Comparison of ENCODE assay signal across 8 cellular contexts in the genomic region with DNA sequence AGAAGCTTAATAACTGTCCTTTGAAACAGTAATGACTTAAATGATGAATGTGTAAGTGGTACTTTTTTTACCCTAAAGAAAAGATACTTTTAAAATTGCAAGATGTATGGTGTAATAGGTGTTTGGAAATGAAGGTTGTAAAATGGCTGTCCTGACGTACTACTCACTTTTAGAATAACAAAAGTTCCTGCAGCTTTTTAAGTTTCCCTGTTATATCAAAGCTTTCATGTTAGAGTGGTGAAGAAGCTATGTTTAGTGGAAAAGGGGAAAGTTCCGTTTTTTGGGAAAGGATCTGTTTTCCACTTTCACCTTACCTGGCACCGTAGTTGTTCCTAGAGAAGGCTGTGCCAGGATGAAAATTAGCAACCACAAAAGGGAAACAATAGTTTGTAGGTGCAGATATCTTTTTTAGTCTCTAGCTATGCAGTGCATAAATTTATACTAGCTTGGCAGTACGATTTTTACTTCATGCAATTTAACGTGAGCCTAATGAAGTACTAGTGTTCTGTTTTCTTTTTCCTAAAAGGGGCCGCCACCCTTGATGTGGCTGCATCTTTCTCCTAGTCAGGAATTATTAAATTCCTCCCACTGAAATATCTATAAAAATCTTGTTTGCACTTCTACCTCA. TPM values are rescaled to one million over a fixed set of nuclear protein-coding genes. Genes with fewer than 3 reads are reported as not detected.
DNase-seq lines count a peak whose midpoint lies in the region; ATAC-seq, FAIRE-seq and TF ChIP-seq lines count a peak whose summit lies in the region.

No MANE protein-coding gene starts in this region.

- no peaks in the 10 kb centered on the region for H4K20me1 ChIP-seq in OCI-LY7 (ENCODE audit: insufficient read depth, low read length)

- DNase-seq in ELR (ENCODE audit: low read depth) (peak; percentile 27), OCI-LY7 (ENCODE audit: low spot score) (peak; percentile 13), endodermal cell (no peak), pancreas (no peak), Kasumi-1 (lab: John Stamatoyannopoulos, UW) (no peak), NCI-H446 treated with DMSO at 0.1 percent for 48 hours (lab: John Stamatoyannopoulos, UW) (no peak)

- peak overlapping the region; percentile 99 for H2AFZ ChIP-seq in OCI-LY7 (ENCODE audit: low read length)

- ATAC-seq in pancreas (no peak), GM21786 (IDR thresholded peaks at IDR 0.05; ENCODE audit: unreplicated experiment) (no peak), GM19324 (IDR thresholded peaks at IDR 0.05; ENCODE audit: low FRiP score, unreplicated experiment) (no peak)

- POLR2A ChIA-PET in OCI-LY7 (lab: Charles Lee): interaction anchor here (0.6 to 4.5 kb wide), 21 partner anchors 9 to 681 kb away, joined by 3 to 46 read pairs (median 4); no protein-coding TSS in a partner anchor

- no peaks in the 10 kb centered on the region for H3K9me2 ChIP-seq in OCI-LY7 (ENCODE audit: insufficient read depth, low read length)

- H3K4me1 Mint-ChIP-seq in endodermal cell: peaks cover 25% of the 10 kb centered on the region

- CTCF ChIA-PET in OCI-LY7 (lab: Charles Lee; ENCODE audit: unreplicated experiment): interaction anchor here (0.6 to 1.4 kb wide), 3 partner anchors 12 to 89 kb away, joined by 3 to 9 read pairs (median 4); no protein-coding TSS in a partner anchor

- H3K9ac ChIP-seq in endodermal cell (ENCODE audit: extremely low read depth, low read length, poor library complexity, severe bottlenecking): peak overlapping the region; percentile 90

- no peaks in the 10 kb centered on the region for H3K36me3 ChIP-seq in OCI-LY7 (ENCODE audit: insufficient read depth, low read length)
- no peaks in the 10 kb centered on the region for H3K36me3 ChIP-seq in endodermal cell (ENCODE audit: control insufficient read depth, insufficient read depth, low read length)
- H3K36me3 ChIP-seq in pancreas: no peaks in the 10 kb centered on the region

- H3K4me2 ChIP-seq in OCI-LY7 (ENCODE audit: low read length): peak overlapping the region; percentile 83

- peak overlapping the region; percentile 87 for H3K4me3 Mint-ChIP-seq in endodermal cell

- no peaks in the 10 kb centered on the region for H3K9me3 Mint-ChIP-seq in endodermal cell

- no peaks in the 10 kb centered on the region for H3K27me3 Mint-ChIP-seq in endodermal cell (ENCODE audit: insufficient read depth)

- peak overlapping the region; percentile 78 for H3K4me3 ChIP-seq in OCI-LY7 (ENCODE audit: low read depth, low read length, poor library complexity, severe bottlenecking)
- H3K4me3 ChIP-seq in endodermal cell (ENCODE audit: low read length): peak overlapping the region; percentile 92
- peak overlapping the region; percentile 70 to 88 (median 84) for H3K4me3 ChIP-seq in pancreas

- FAIRE-seq in pancreas (lab: Jason Lieb, UNC): no peak

- peaks cover 32% of the 10 kb centered on the region; the same call in 1 of the 2 replicates for H3K79me2 ChIP-seq in OCI-LY7 (ENCODE audit: insufficient read depth, low read depth, low read length)

- peaks cover 21% of the 10 kb centered on the region for H3K4me1 ChIP-seq in OCI-LY7 (ENCODE audit: insufficient read depth, low read length, poor library complexity, severe bottlenecking)
- peaks cover 3% of the 10 kb centered on the region for H3K4me1 ChIP-seq in endodermal cell (ENCODE audit: control insufficient read depth, insufficient read depth, low read length)
- H3K4me1 ChIP-seq in pancreas: peaks cover 5 to 25% (median 9%) of the 10 kb centered on the region in 3 donors

- H3K27ac Mint-ChIP-seq in endodermal cell: peak overlapping the region; percentile 91

- no peaks in the 10 kb centered on the region for H3K36me3 Mint-ChIP-seq in endodermal cell (ENCODE audit: low read depth)

- TSS peak; percentile 58 for BruUV-seq in OCI-LY7 (replicated peaks; lab: Mats Ljungman, UMichigan)

- H3K27me3 ChIP-seq in endodermal cell (ENCODE audit: control insufficient read depth, insufficient read depth, low read length, poor library complexity, severe bottlenecking): no peaks in the 10 kb centered on the region
- no peaks in the 10 kb centered on the region for H3K27me3 ChIP-seq in pancreas

- no peaks in the 10 kb centered on the region for H3K9me3 ChIP-seq in OCI-LY7 (ENCODE audit: low read length)
- H3K9me3 ChIP-seq in endodermal cell (ENCODE audit: control insufficient read depth, low read length): no peaks in the 10 kb centered on the region
- H3K9me3 ChIP-seq in pancreas: no peaks in the 10 kb centered on the region

- TF ChIP-seq CTCF in OCI-LY7 (conservative IDR thresholded peaks at IDR 0.05; ENCODE audit: low read length): no peak
- TF ChIP-seq CTCF in endodermal cell (conservative IDR thresholded peaks at IDR 0.05): no peak
- TF ChIP-seq CTCF in pancreas (IDR thresholded peaks at IDR 0.05): no peak

- 42 to 43% methylated on average over 2 to 6 of the region's 6 CpGs for WGBS in endodermal cell (ENCODE audit: insufficient coverage in 1 of 2, insufficient read length in 1 of 2), 2 experiments
- 9 to 17% methylated on average over 6 of the region's 6 CpGs for WGBS in pancreas, 2 donors

- intact Hi-C loops in OCI-LY7 (cut with micrococcal nuclease; ENCODE audit: unreplicated experiment): loop anchor here (2.0 to 5.0 kb wide), 5 partner anchors 140 to 680 kb away; partner anchors contain the start of genes BTF3, FCHO2 and FOXD1
- intact Hi-C loops in pancreas (cut with DNase I): no loop called here

- H3K27ac ChIP-seq in OCI-LY7 (ENCODE audit: low read depth, low read length, poor library complexity, severe bottlenecking) (peak overlapping the region; percentile 86), endodermal cell (ENCODE audit: low read depth, low read length) (peak overlapping the region; percentile 100), pancreas (peak overlapping the region; percentile 95 to 98 (median 96))

RNA-seq across cellular contexts. Expression of gene TNPO1, which starts 1.3 kb away (rescaled TPM):
- 95.2 and 131 TPM in 2 replicates for total RNA-seq in OCI-LY7 (2014; rRNA removed; shearing (Covaris generic))
- 128 and 132 TPM in 2 replicates for total RNA-seq in OCI-LY7 (2022)
- total RNA-seq in endodermal cell: 100 to 1,000 TPM; 133 to 141 TPM
- 144 TPM for polyA plus RNA-seq in endodermal cell (2013, experiment 1 of 2)
- polyA plus RNA-seq in endodermal cell (2013, experiment 2 of 2): 144 TPM
- 10 to 100 TPM; 37.9 to 58.9 (median 48.2) TPM for total RNA-seq in pancreas
- 10 to 100 TPM in 1 of 2 donors, 1 to 10 TPM in 1; 5.5 to 11.2 TPM for polyA plus RNA-seq in pancreas

Comparison
In these comparisons a context has a peak if more than half of its experiments do, and no peak if none do; other contexts are left out.
1. DNase-seq: peak in ELR (single experiment) and OCI-LY7 (single experiment); none in endodermal cell (single experiment), pancreas (0 of 6), Kasumi-1 (0 of 2) and NCI-H446 treated with DMSO at 0.1 percent for 48 hours (single experiment).
2. Peak in every context shown above with its lines, with median percentiles within 50 percentile points of each other: H3K27ac ChIP-seq and H3K4me3 ChIP-seq.